Comparison of ENCODE assay signal across 18 cellular contexts in genomic region chr4:37812713-37813112, GRCh38. TPM values are rescaled to one million over a fixed set of nuclear protein-coding genes. Genes with fewer than 3 reads are reported as not detected.
DNase-seq lines count a peak whose midpoint lies in the region; ATAC-seq and TF ChIP-seq lines count a peak whose summit lies in the region.
"Had no signal": no experiment of that assay in that cellular context is flagged by ENCODE, and none has a peak within 500 bp of the region (broad histone marks: within the 10 kb centered on the region; RNA-seq: fewer than 3 reads in every experiment).

No MANE protein-coding gene starts in this region.

- no peaks in the 10 kb centered on the region for H3K27me3 Mint-ChIP-seq in MCF 10A (ENCODE audit: insufficient read depth, unreplicated experiment)
- H3K27me3 Mint-ChIP-seq in stimulated activated naive B cell treated with anti-CD40 and anti-IgM and Interleukin-4, amounts not matched to agents 10 μg/mL and 1 μg/mL and 100 μg/mL, for 72 hours = no peaks in the 10 kb centered on the region
- H3K27me3 Mint-ChIP-seq: activated naive CD4-positive, alpha-beta T cell treated with anti-CD3 and anti-CD28 coated beads, Interleukin-2, amount 50 U/mL, for 24 hours; natural killer cell treated with Interleukin-12 subunit alpha and Interleukin-12 subunit beta and Interleukin-15 and Interleukin-18, amount 100 ng/mL, for 72 hours had no signal

- dilution Hi-C loops in mammary epithelial cell (cut with HindIII; ENCODE audit: low sequenced_read_pairs) = no loop called here

- peaks cover 9% of the 10 kb centered on the region for H3K4me1 Mint-ChIP-seq in MCF 10A (ENCODE audit: insufficient read depth, unreplicated experiment)
- peaks cover 9 to 12% of the 10 kb centered on the region in 2 donors for H3K4me1 Mint-ChIP-seq in stimulated activated naive B cell treated with anti-CD40 and anti-IgM and Interleukin-4, amounts not matched to agents 10 μg/mL and 1 μg/mL and 100 μg/mL, for 72 hours

- H3K9me3 ChIP-seq in mammary epithelial cell (replicated peaks; ENCODE audit: insufficient read depth, low read length) = no peaks in the 10 kb centered on the region
- H3K9me3 ChIP-seq: colonic mucosa, testis had no signal

- no peaks in the 10 kb centered on the region for H3K27me3 ChIP-seq in mammary epithelial cell (ENCODE audit: insufficient read depth, low read length)
- H3K27me3 ChIP-seq: colonic mucosa, testis had no signal

- H4K20me1 ChIP-seq in mammary epithelial cell (ENCODE audit: insufficient read depth, low read length) = no peaks in the 10 kb centered on the region

- no TSS peak for BruUV-seq in MCF 10A (replicated peaks; lab: Mats Ljungman, UMichigan)
- BruUV-seq in mammary epithelial cell (replicated peaks; lab: Mats Ljungman, UMichigan) = no TSS peak

- H3K4me1 ChIP-seq in mammary epithelial cell (ENCODE audit: insufficient read depth, low read length) = no peaks in the 10 kb centered on the region
- H3K4me1 ChIP-seq: colonic mucosa, testis had no signal

- in situ Hi-C loops in mammary epithelial cell (cut with MboI; ENCODE audit: low sequenced_read_pairs in 2 of 2) = no loop called here

- no peak overlapping the region for H3K4me2 ChIP-seq in mammary epithelial cell (ENCODE audit: insufficient read depth, low read depth, low read length)

- H3K27ac Mint-ChIP-seq in MCF 10A (ENCODE audit: low read depth, unreplicated experiment) = peak overlapping the region; percentile 21
- H3K27ac Mint-ChIP-seq in stimulated activated naive B cell treated with anti-CD40 and anti-IgM and Interleukin-4, amounts not matched to agents 10 μg/mL and 1 μg/mL and 100 μg/mL, for 72 hours = no peak overlapping the region
- H3K27ac Mint-ChIP-seq: activated naive CD4-positive, alpha-beta T cell treated with anti-CD3 and anti-CD28 coated beads, Interleukin-2, amount 50 U/mL, for 24 hours; natural killer cell treated with Interleukin-12 subunit alpha and Interleukin-12 subunit beta and Interleukin-15 and Interleukin-18, amount 100 ng/mL, for 72 hours had no signal

- no peak overlapping the region for H2AFZ ChIP-seq in mammary epithelial cell (ENCODE audit: low read depth, low read length)

- no peaks in the 10 kb centered on the region for H3K9me3 Mint-ChIP-seq in MCF 10A (ENCODE audit: unreplicated experiment)
- peaks cover 0 to 3% of the 10 kb centered on the region in 2 donors for H3K9me3 Mint-ChIP-seq in stimulated activated naive B cell treated with anti-CD40 and anti-IgM and Interleukin-4, amounts not matched to agents 10 μg/mL and 1 μg/mL and 100 μg/mL, for 72 hours
- H3K9me3 Mint-ChIP-seq: activated naive CD4-positive, alpha-beta T cell treated with anti-CD3 and anti-CD28 coated beads, Interleukin-2, amount 50 U/mL, for 24 hours; natural killer cell treated with Interleukin-12 subunit alpha and Interleukin-12 subunit beta and Interleukin-15 and Interleukin-18, amount 100 ng/mL, for 72 hours had no signal

- POLR2A ChIA-PET in MCF 10A (lab: Yijun Ruan, JAX) = interaction anchor here (1.8 kb wide), 1 partner anchor 13 kb away, joined by 13 read pairs; the partner anchor contains the start of gene PGM2

- no peak overlapping the region for H3K9ac ChIP-seq in mammary epithelial cell (ENCODE audit: insufficient read depth, low read length)

- no peaks in the 10 kb centered on the region for H3K36me3 Mint-ChIP-seq in MCF 10A (ENCODE audit: insufficient read depth, unreplicated experiment)
- no peaks in the 10 kb centered on the region for H3K36me3 Mint-ChIP-seq in stimulated activated naive B cell treated with anti-CD40 and anti-IgM and Interleukin-4, amounts not matched to agents 10 μg/mL and 1 μg/mL and 100 μg/mL, for 72 hours
- H3K36me3 Mint-ChIP-seq: activated naive CD4-positive, alpha-beta T cell treated with anti-CD3 and anti-CD28 coated beads, Interleukin-2, amount 50 U/mL, for 24 hours; natural killer cell treated with Interleukin-12 subunit alpha and Interleukin-12 subunit beta and Interleukin-15 and Interleukin-18, amount 100 ng/mL, for 72 hours had no signal

- no peaks in the 10 kb centered on the region for H3K36me3 ChIP-seq in mammary epithelial cell (ENCODE audit: insufficient read depth, low read length)
- H3K36me3 ChIP-seq: colonic mucosa had no signal

- DNase-seq in MCF 10A (ENCODE audit: unreplicated experiment) (peak; percentile 79), mammary epithelial cell (no peak), SW480 (ENCODE audit: low spot score) (peak; percentile 40), fibroblast of villous mesenchyme (ENCODE audit: low read depth) (peak; percentile 46), activated gamma-delta T cell treated with Interleukin-2 at 50 U/mL for 16 hours (no peak), NCI-H2227 treated with DMSO at 0.1 percent for 48 hours (lab: John Stamatoyannopoulos, UW) (no peak), left ventricle myocardium superior (no peak)
- DNase-seq in stimulated activated naive B cell treated with anti-CD40 and anti-IgM and Interleukin-4, amounts not matched to agents 10 μg/mL and 1 μg/mL and 100 μg/mL, for 72 hours = no peak
- DNase-seq: colonic mucosa, DMS 273 treated with DMSO at 0.1 percent for 48 hours, NCI-H1105 treated with DMSO at 0.1 percent for 48 hours, NCI-H524, RPMI8226, testis had no signal

- no peak overlapping the region for H3K27ac ChIP-seq in mammary epithelial cell (ENCODE audit: insufficient read depth, low read depth, low read length)
- H3K27ac ChIP-seq: 22Rv1, colonic mucosa, skin epidermis, testis had no signal

- no peak overlapping the region for H3K4me3 Mint-ChIP-seq in MCF 10A (ENCODE audit: unreplicated experiment)
- H3K4me3 Mint-ChIP-seq in stimulated activated naive B cell treated with anti-CD40 and anti-IgM and Interleukin-4, amounts not matched to agents 10 μg/mL and 1 μg/mL and 100 μg/mL, for 72 hours = no peak overlapping the region
- H3K4me3 Mint-ChIP-seq: activated naive CD4-positive, alpha-beta T cell treated with anti-CD3 and anti-CD28 coated beads, Interleukin-2, amount 50 U/mL, for 24 hours; natural killer cell treated with Interleukin-12 subunit alpha and Interleukin-12 subunit beta and Interleukin-15 and Interleukin-18, amount 100 ng/mL, for 72 hours had no signal

- intact Hi-C loops in MCF 10A (cut with micrococcal nuclease) = no loop called here
- intact Hi-C loops in mammary epithelial cell (cut with micrococcal nuclease) = no loop called here
- intact Hi-C loops in left ventricle myocardium superior (cut with micrococcal nuclease) = no loop called here

- 100% methylated on average over 1 of the region's 1 CpG for WGBS in mammary epithelial cell (ENCODE audit: low coverage, missing lambda C conversion rate)

- TF ChIP-seq CTCF in MCF 10A (IDR thresholded peaks at IDR 0.05; ENCODE audit: unreplicated experiment) (no peak), mammary epithelial cell (conservative IDR thresholded peaks at IDR 0.05 in 1 of 2, IDR thresholded peaks at IDR 0.05 in 1 of 2; ENCODE audit: extremely low read depth in 1 of 2, insufficient read depth in 1 of 2, low read depth in 1 of 2, low read length in 2 of 2) (no peak), fibroblast of villous mesenchyme (IDR thresholded peaks at IDR 0.05; ENCODE audit: insufficient read depth, low read depth, low read length) (no peak)

- H3K4me3 ChIP-seq in mammary epithelial cell (replicated peaks in 1 of 3; ENCODE audit: insufficient read depth in 1 of 3, low read depth in 2 of 3, low read length in 3 of 3) (no peak overlapping the region), fibroblast of villous mesenchyme (ENCODE audit: low read depth, low read length) (no peak overlapping the region)
- H3K4me3 ChIP-seq: colonic mucosa, skin epidermis, testis had no signal

- ATAC-seq in stimulated activated naive B cell treated with anti-CD40 and anti-IgM and Interleukin-4, amounts not matched to agents 10 μg/mL and 1 μg/mL and 100 μg/mL, for 72 hours (replicated peaks) = no peak
- no peak for ATAC-seq in left ventricle myocardium superior
- ATAC-seq: natural killer cell treated with Interleukin-12 subunit alpha and Interleukin-12 subunit beta and Interleukin-15 and Interleukin-18, amount 100 ng/mL, for 72 hours had no signal

- CTCF ChIA-PET in MCF 10A (lab: Yijun Ruan, JAX) (interaction anchor here (9.5 kb wide), 1 partner anchor 221 kb away, joined by 154 read pairs; no protein-coding TSS in a partner anchor), mammary epithelial cell (lab: Charles Lee; ENCODE audit: low non-redundant PET) (no interaction called here)

- no peaks in the 10 kb centered on the region for H3K79me2 ChIP-seq in mammary epithelial cell (ENCODE audit: insufficient read depth, low read length)

RNA-seq across cellular contexts. Expression of gene PGM2, which starts 13.8 kb away (rescaled TPM):
- total RNA-seq in MCF 10A (2022) (23.9 and 27.9 TPM in 2 replicates), mammary epithelial cell (10 to 100 TPM; 18.5 to 33.0 TPM), fibroblast of villous mesenchyme (25.9 and 28.7 TPM in 2 replicates), left ventricle myocardium superior (12.8 TPM)
- 21.7 TPM for polyA plus RNA-seq in mammary epithelial cell
- 59.4 TPM for polyA minus RNA-seq in mammary epithelial cell

Comparison
In these comparisons a context has a peak if more than half of its experiments do, and no peak if none do; other contexts are left out.
1. DNase-seq: peak in MCF 10A (single experiment), SW480 (single experiment) and fibroblast of villous mesenchyme (single experiment); none in mammary epithelial cell (single experiment), activated gamma-delta T cell treated with Interleukin-2 at 50 U/mL for 16 hours (single experiment), NCI-H2227 treated with DMSO at 0.1 percent for 48 hours (single experiment), stimulated activated naive B cell treated with anti-CD40 and anti-IgM and Interleukin-4, amounts not matched to agents 10 μg/mL and 1 μg/mL and 100 μg/mL, for 72 hours (single experiment) and left ventricle myocardium superior (single experiment).